8 cellular contexts compared by ENCODE assay signal in the genomic region with DNA sequence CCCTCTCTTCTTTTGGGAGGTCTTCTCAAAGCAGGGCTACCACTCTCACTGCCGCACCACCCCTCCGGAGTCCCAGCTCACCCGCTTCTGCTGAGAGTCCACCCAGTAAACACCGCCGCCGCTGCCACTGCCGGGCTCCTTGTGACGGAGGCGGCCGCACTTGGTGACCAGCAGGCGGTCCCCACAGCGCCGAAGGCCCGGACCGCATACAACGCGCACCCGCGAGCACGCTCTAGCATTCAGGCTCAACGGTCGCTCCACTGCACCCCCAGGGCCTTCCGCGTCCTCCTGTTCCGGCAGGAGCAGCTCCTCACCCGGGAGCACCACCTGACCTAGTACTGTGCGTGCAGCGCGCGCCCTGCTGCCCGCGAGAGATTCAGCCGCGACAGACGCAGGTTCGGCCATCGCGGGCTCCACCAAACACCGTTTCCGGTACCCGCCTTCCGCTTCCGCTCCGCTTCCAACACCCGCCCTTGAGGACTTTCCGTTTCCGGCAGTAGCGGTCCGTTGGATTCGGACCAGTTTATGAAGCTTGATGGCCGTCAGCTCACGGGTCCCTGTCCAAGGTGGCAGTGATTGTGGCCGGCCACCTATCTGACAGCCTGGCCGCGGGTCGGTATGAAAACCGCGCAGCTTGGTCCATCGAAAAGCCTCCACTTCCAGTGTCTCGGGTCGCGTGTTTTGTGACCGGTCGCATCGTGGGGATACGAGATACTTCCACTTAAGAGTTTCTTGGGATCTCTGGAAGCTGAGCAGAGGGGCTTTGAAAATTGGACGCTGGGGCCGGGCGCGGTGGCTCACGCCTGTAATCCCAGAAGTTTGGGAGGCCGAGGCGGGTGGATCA. TPM values are rescaled to one million over a fixed set of nuclear protein-coding genes. Genes with fewer than 3 reads are reported as not detected.
DNase-seq lines count a peak whose midpoint lies in the region; ATAC-seq and TF ChIP-seq lines count a peak whose summit lies in the region.

A gene (minus strand): TSS at position 425 of the 844 bp plus-strand sequence. CDS start 20 bp downstream, at position 405.

- no peaks in the 10 kb centered on the region for H3K9me3 ChIP-seq in CD8-positive, alpha-beta T cell (ENCODE audit: low read length)

- H3K4me3 ChIP-seq in CD8-positive, alpha-beta T cell (ENCODE audit: low read depth, low read length), result peak within 1 kb of the TSS; percentile 98

- POLR2A ChIA-PET in CD8-positive, alpha-beta T cell (lab: Charles Lee), result interaction anchor here (0.7 to 3.4 kb wide), 5 partner anchors 13 to 34 kb away, joined by 3 to 30 read pairs (median 5); a partner anchor contains a TSS
- POLR2A ChIA-PET in activated CD8-positive, alpha-beta T cell treated with anti-CD3 and anti-CD28 coated beads, Interleukin-2, amount 10 ng/mL, durations not matched to agents 7 days and 5 days (lab: Charles Lee), result interaction anchor here (0.6 to 3.7 kb wide), 14 partner anchors 9 to 318 kb away, joined by 3 to 51 read pairs (median 5); a partner anchor contains a TSS

- peaks cover 7% of the 10 kb centered on the region for H3K36me3 ChIP-seq in CD8-positive, alpha-beta T cell (ENCODE audit: insufficient read depth, low read length)

- intact Hi-C loops in CD8-positive, alpha-beta T cell (cut with DNase I, micrococcal nuclease), result loop anchor here (1.0 to 10.0 kb wide), 6 partner anchors 15 to 300 kb away; a partner anchor contains a TSS

- peak within 1 kb of the TSS; percentile 75 for H3K27ac ChIP-seq in CD8-positive, alpha-beta T cell (ENCODE audit: low read depth, low read length)

- peak within 1 kb of the TSS; percentile 97 for H3K4me3 Mint-ChIP-seq in CD8-positive, alpha-beta T cell
- peak within 1 kb of the TSS; percentile 98 for H3K4me3 Mint-ChIP-seq in activated CD8-positive, alpha-beta T cell treated with anti-CD3 and anti-CD28 coated beads, Interleukin-2, amount 10 ng/mL, durations not matched to agents 7 days and 5 days

- H3K27me3 Mint-ChIP-seq in CD8-positive, alpha-beta T cell (ENCODE audit: low read depth), result peaks cover 4% of the 10 kb centered on the region
- no peaks in the 10 kb centered on the region for H3K27me3 Mint-ChIP-seq in activated CD8-positive, alpha-beta T cell treated with anti-CD3 and anti-CD28 coated beads, Interleukin-2, amount 10 ng/mL, durations not matched to agents 7 days and 5 days (ENCODE audit: low read depth)

- H3K9me3 Mint-ChIP-seq in CD8-positive, alpha-beta T cell, result no peaks in the 10 kb centered on the region
- no peaks in the 10 kb centered on the region for H3K9me3 Mint-ChIP-seq in activated CD8-positive, alpha-beta T cell treated with anti-CD3 and anti-CD28 coated beads, Interleukin-2, amount 10 ng/mL, durations not matched to agents 7 days and 5 days (ENCODE audit: insufficient read depth)

- H3K4me1 Mint-ChIP-seq in CD8-positive, alpha-beta T cell (ENCODE audit: low read depth), result peaks cover 42% of the 10 kb centered on the region
- H3K4me1 Mint-ChIP-seq in activated CD8-positive, alpha-beta T cell treated with anti-CD3 and anti-CD28 coated beads, Interleukin-2, amount 10 ng/mL, durations not matched to agents 7 days and 5 days (ENCODE audit: low read depth), result peaks cover 33% of the 10 kb centered on the region

- peak within 1 kb of the TSS; percentile 96 for H3K27ac Mint-ChIP-seq in CD8-positive, alpha-beta T cell
- peak within 1 kb of the TSS; percentile 98 for H3K27ac Mint-ChIP-seq in activated CD8-positive, alpha-beta T cell treated with anti-CD3 and anti-CD28 coated beads, Interleukin-2, amount 10 ng/mL, durations not matched to agents 7 days and 5 days

- peak; percentile 83 for ATAC-seq in CD8-positive, alpha-beta T cell
- ATAC-seq in GM19438 (IDR thresholded peaks at IDR 0.05; ENCODE audit: low read depth, unreplicated experiment), result peak; percentile 85
- ATAC-seq in activated CD8-positive, alpha-beta T cell treated with anti-CD3 and anti-CD28 coated beads, Interleukin-2, amount 10 ng/mL, durations not matched to agents 7 days and 5 days, result peak; percentile 95

- peaks cover 24% of the 10 kb centered on the region for H3K4me1 ChIP-seq in CD8-positive, alpha-beta T cell (ENCODE audit: insufficient read depth, low read length)

- H3K36me3 Mint-ChIP-seq in CD8-positive, alpha-beta T cell, result peaks cover 49% of the 10 kb centered on the region
- peaks cover 41% of the 10 kb centered on the region for H3K36me3 Mint-ChIP-seq in activated CD8-positive, alpha-beta T cell treated with anti-CD3 and anti-CD28 coated beads, Interleukin-2, amount 10 ng/mL, durations not matched to agents 7 days and 5 days (ENCODE audit: low read depth)

- no peak for TF ChIP-seq CTCF in CD8-positive, alpha-beta T cell (IDR thresholded peaks at IDR 0.05)

- peak; percentile 58 to 89 (median 83) for DNase-seq in CD8-positive, alpha-beta T cell
- DNase-seq in HK-2 (ENCODE audit: unreplicated experiment), result peak; percentile 85
- peak; percentile 63 for DNase-seq in NCI-H82 treated with DMSO at 0.1 percent for 48 hours (lab: John Stamatoyannopoulos, UW; ENCODE audit: unreplicated experiment)
- peak; percentile 93 for DNase-seq in activated CD8-positive, alpha-beta T cell treated with anti-CD3 and anti-CD28 coated beads, Interleukin-2, amount 10 ng/mL, durations not matched to agents 7 days and 5 days
- peak; percentile 66 for DNase-seq in effector CD8-positive, alpha-beta T cell (lab: John Stamatoyannopoulos, UW)
- peak; percentile 94 for DNase-seq in medulla oblongata (ENCODE audit: extremely low spot score)
- peak; percentile 74 for DNase-seq in stimulated activated CD8-positive, alpha-beta memory T cell treated with anti-CD3 and anti-CD28 coated beads, Interleukin-12 subunit alpha, Interleukin-12 subunit beta, amount 100 ng/mL, for 24 hours (ENCODE audit: extremely low read depth)

- CTCF ChIA-PET in CD8-positive, alpha-beta T cell (lab: Charles Lee), result interaction anchor here (1.1 to 1.3 kb wide), 2 partner anchors 11 to 203 kb away, joined by 3 read pairs; no protein-coding TSS in a partner anchor
- CTCF ChIA-PET in activated CD8-positive, alpha-beta T cell treated with anti-CD3 and anti-CD28 coated beads, Interleukin-2, amount 10 ng/mL, durations not matched to agents 7 days and 5 days (lab: Charles Lee), result interaction anchor here (0.7 to 2.2 kb wide), 9 partner anchors 11 to 129 kb away, joined by 3 to 10 read pairs (median 4); no protein-coding TSS in a partner anchor

- H3K27me3 ChIP-seq in CD8-positive, alpha-beta T cell (ENCODE audit: insufficient read depth, low read length), result no peaks in the 10 kb centered on the region

RNA-seq across cellular contexts. Expression of the gene that starts here (rescaled TPM):
- 10 to 100 TPM; 34.2 to 45.9 TPM for total RNA-seq in CD8-positive, alpha-beta T cell
- total RNA-seq in activated CD8-positive, alpha-beta T cell treated with anti-CD3 and anti-CD28 coated beads, Interleukin-2, amount 10 ng/mL, durations not matched to agents 7 days and 5 days, result 10 to 100 TPM; 86.0 to 88.4 TPM

Comparison
In these comparisons a context has a peak if more than half of its experiments do, and no peak if none do; other contexts are left out.
1. Peak in every context shown above with its lines: DNase-seq, ATAC-seq, H3K4me3 ChIP-seq and H3K27ac ChIP-seq.